In the genomic region with DNA sequence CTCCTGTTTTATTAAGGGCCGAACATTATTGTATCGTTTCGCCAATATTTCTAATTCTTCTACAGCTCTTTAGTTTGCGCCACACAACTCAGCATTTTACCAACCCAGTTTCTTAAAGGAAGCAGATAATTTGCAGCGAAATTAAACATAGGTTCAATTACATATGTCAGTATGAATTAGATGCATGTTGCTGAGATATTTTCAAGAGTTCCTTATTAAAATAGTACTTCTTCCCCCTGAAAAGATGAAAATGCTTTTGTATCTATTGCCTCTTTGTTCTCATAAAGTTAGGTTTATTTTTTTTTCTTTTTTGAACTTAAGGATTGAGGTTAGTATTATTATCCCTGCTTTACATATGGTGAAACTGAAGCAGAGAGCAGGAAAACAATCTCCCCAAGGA, we compare ENCODE assay signal across 28 cellular contexts.
"Had no signal": no experiment of that assay in that cellular context is flagged by ENCODE, and none has a peak within 500 bp of the region (broad histone marks: within the 10 kb centered on the region; RNA-seq: fewer than 3 reads in every experiment).

No MANE protein-coding gene starts in this region.

- H3K9me3 ChIP-seq: ascending aorta, breast epithelium, colonic mucosa had no signal

- H3K36me3 Mint-ChIP-seq: activated naive CD8-positive, alpha-beta T cell treated with anti-CD3 and anti-CD28 coated beads for 36 hours had no signal

- H3K27me3 Mint-ChIP-seq: activated CD4-positive, alpha-beta T cell treated with anti-CD3 and anti-CD28 coated beads for 36 hours; activated CD8-positive, alpha-beta T cell treated with anti-CD3 and anti-CD28 coated beads for 36 hours; activated naive CD4-positive, alpha-beta T cell treated with anti-CD3 and anti-CD28 coated beads, Interleukin-2, amount 50 U/mL, for 24 hours; activated naive CD8-positive, alpha-beta T cell treated with anti-CD3 and anti-CD28 coated beads for 36 hours; activated naive CD8-positive, alpha-beta T cell treated with anti-CD3 and anti-CD28 coated beads, Interleukin-2, amount 50 U/mL, for 24 hours; brain had no signal

- H3K27ac Mint-ChIP-seq: activated CD4-positive, alpha-beta T cell treated with anti-CD3 and anti-CD28 coated beads for 36 hours; activated CD4-positive, alpha-beta T cell treated with anti-CD3 and anti-CD28 coated beads, Interleukin-2, amount 10 ng/mL, durations not matched to agents 24 days and 14 days; activated CD8-positive, alpha-beta T cell treated with anti-CD3 and anti-CD28 coated beads for 36 hours; activated naive CD4-positive, alpha-beta T cell treated with anti-CD3 and anti-CD28 coated beads for 36 hours; activated naive CD4-positive, alpha-beta T cell treated with anti-CD3 and anti-CD28 coated beads, Interleukin-2, amount 50 U/mL, for 24 hours; activated naive CD8-positive, alpha-beta T cell treated with anti-CD3 and anti-CD28 coated beads for 36 hours; activated naive CD8-positive, alpha-beta T cell treated with anti-CD3 and anti-CD28 coated beads, Interleukin-2, amount 50 U/mL, for 24 hours; activated T-helper 1 cell treated with anti-CD3 and anti-CD28 coated beads, Interleukin-12 subunit alpha, Interleukin-12 subunit beta, Interleukin-2, Interleukin-4 antibody, amounts not matched to agents 30 ng/mL and 10 ng/mL and 1 ng/mL, durations not matched to agents 14 hours and 24 hours and 36 hours; activated T-helper 2 cell treated with anti-CD3 and anti-CD28 coated beads, Interferon-gamma antibody, Interleukin-2, Interleukin-4, amounts not matched to agents 10 μg/mL and 5 μg/mL and 100 μg/mL, durations not matched to agents 14 hours and 24 hours and 36 hours; brain; endodermal cell had no signal

- H3K4me1 ChIP-seq: ascending aorta, breast epithelium, colonic mucosa had no signal

- H3K4me3 ChIP-seq: ascending aorta, breast epithelium, cardiac muscle cell, colonic mucosa had no signal

- H3K4me1 Mint-ChIP-seq: activated CD4-positive, alpha-beta T cell treated with anti-CD3 and anti-CD28 coated beads for 36 hours; activated naive CD4-positive, alpha-beta T cell treated with anti-CD3 and anti-CD28 coated beads, Interleukin-2, amount 50 U/mL, for 24 hours; activated naive CD8-positive, alpha-beta T cell treated with anti-CD3 and anti-CD28 coated beads for 36 hours; activated naive CD8-positive, alpha-beta T cell treated with anti-CD3 and anti-CD28 coated beads, Interleukin-2, amount 50 U/mL, for 24 hours had no signal

- ATAC-seq: activated CD4-positive, alpha-beta T cell treated with anti-CD3 and anti-CD28 coated beads for 36 hours; activated CD8-positive, alpha-beta T cell treated with anti-CD3 and anti-CD28 coated beads for 36 hours; activated naive CD8-positive, alpha-beta T cell treated with anti-CD3 and anti-CD28 coated beads, Interleukin-2, amount 50 U/mL, for 24 hours; esophagus mucosa had no signal

- DNase-seq: activated CD4-positive, alpha-beta T cell treated with anti-CD3 and anti-CD28 coated beads for 36 hours; activated CD4-positive, alpha-beta T cell treated with anti-CD3 and anti-CD28 coated beads, Interleukin-2, amount 10 ng/mL, durations not matched to agents 24 days and 14 days; activated CD4-positive, CD25-positive, alpha-beta regulatory T cell; activated CD4-positive, CD25-positive, alpha-beta regulatory T cell treated with anti-CD3 and anti-CD28 coated beads, Interleukin-2, amount 50 U/mL, for 72 hours; activated CD8-positive, alpha-beta memory T cell treated with anti-CD3 and anti-CD28 coated beads for 24 hours; activated CD8-positive, alpha-beta T cell treated with anti-CD3 and anti-CD28 coated beads for 36 hours; activated effector memory CD4-positive, alpha-beta T cell treated with anti-CD3 and anti-CD28 coated beads, Interleukin-2, amount 50 U/mL, for 16 hours; activated naive CD4-positive, alpha-beta T cell treated with anti-CD3 and anti-CD28 coated beads for 36 hours; activated naive CD8-positive, alpha-beta T cell treated with anti-CD3 and anti-CD28 coated beads for 36 hours; activated naive CD8-positive, alpha-beta T cell treated with anti-CD3 and anti-CD28 coated beads, Interleukin-2, amount 50 U/mL, for 24 hours; activated T-cell treated with anti-CD3 and anti-CD28 coated beads, Interleukin-2, amount 50 U/mL, for 1 hour; activated T-cell treated with anti-CD3 and anti-CD28 coated beads, Interleukin-2, amount 50 U/mL, for 48 hours; central memory CD4-positive, alpha-beta T cell; cerebellar nuclear complex; colonic mucosa; effector memory CD4-positive, alpha-beta T cell; endodermal cell; foreskin fibroblast; head of caudate nucleus; T-helper 2 cell had no signal

- H3K4me3 Mint-ChIP-seq: activated CD4-positive, alpha-beta T cell treated with anti-CD3 and anti-CD28 coated beads for 36 hours; activated CD4-positive, alpha-beta T cell treated with anti-CD3 and anti-CD28 coated beads, Interleukin-2, amount 10 ng/mL, durations not matched to agents 24 days and 14 days; activated CD8-positive, alpha-beta T cell treated with anti-CD3 and anti-CD28 coated beads for 36 hours; activated naive CD4-positive, alpha-beta T cell treated with anti-CD3 and anti-CD28 coated beads for 36 hours; activated naive CD4-positive, alpha-beta T cell treated with anti-CD3 and anti-CD28 coated beads, Interleukin-2, amount 50 U/mL, for 24 hours; activated naive CD8-positive, alpha-beta T cell treated with anti-CD3 and anti-CD28 coated beads for 36 hours; activated naive CD8-positive, alpha-beta T cell treated with anti-CD3 and anti-CD28 coated beads, Interleukin-2, amount 50 U/mL, for 24 hours; activated T-helper 1 cell treated with anti-CD3 and anti-CD28 coated beads, Interleukin-12 subunit alpha, Interleukin-12 subunit beta, Interleukin-2, Interleukin-4 antibody, amounts not matched to agents 30 ng/mL and 10 ng/mL and 1 ng/mL, durations not matched to agents 14 hours and 24 hours and 36 hours; brain; endodermal cell had no signal

- H3K27me3 ChIP-seq: ascending aorta, breast epithelium, cardiac muscle cell, colonic mucosa had no signal

- H3K36me3 ChIP-seq: ascending aorta, breast epithelium, cardiac muscle cell, colonic mucosa had no signal

- H3K9me3 Mint-ChIP-seq: activated CD8-positive, alpha-beta T cell treated with anti-CD3 and anti-CD28 coated beads for 36 hours; activated naive CD4-positive, alpha-beta T cell treated with anti-CD3 and anti-CD28 coated beads for 36 hours; activated naive CD4-positive, alpha-beta T cell treated with anti-CD3 and anti-CD28 coated beads, Interleukin-2, amount 50 U/mL, for 24 hours; activated naive CD8-positive, alpha-beta T cell treated with anti-CD3 and anti-CD28 coated beads for 36 hours; endodermal cell had no signal
